In the genomic region with DNA sequence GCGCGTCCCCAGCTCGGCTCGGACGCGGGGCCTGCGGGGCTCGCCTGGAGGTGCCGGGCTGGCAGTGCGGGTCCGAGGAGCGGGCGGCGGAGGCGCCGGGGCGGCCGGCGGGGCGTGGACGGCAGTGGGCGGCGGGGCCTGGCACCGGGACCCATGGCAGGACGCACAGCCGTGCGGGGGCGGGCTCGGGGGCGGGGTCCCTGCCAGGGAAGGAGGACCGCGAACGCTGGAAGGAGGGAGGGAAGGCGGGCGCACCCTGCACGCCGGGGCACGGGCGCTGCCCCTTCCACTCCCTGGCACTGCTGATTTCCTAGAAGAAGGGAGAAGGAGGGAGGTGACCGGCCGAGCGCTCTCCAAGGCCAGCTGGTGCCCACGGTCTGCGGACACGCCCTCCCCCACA, we compare ENCODE assay signal across 7 cellular contexts.
DNase-seq lines count a peak whose midpoint lies in the region; ATAC-seq and TF ChIP-seq lines count a peak whose summit lies in the region.
"Not testable (repeated sequence)": the region's sequence is repeated elsewhere in the genome, so short reads cannot be mapped to it uniquely, and the experiment has no call there.

No MANE protein-coding gene starts in this region.

- not testable (repeated sequence) for H3K18ac ChIP-seq in IMR-90 (ENCODE audit: low read depth, low read length)

- TF ChIP-seq RAD21 in IMR-90 (IDR thresholded peaks at IDR 0.05; ENCODE audit: low read length) = not testable (repeated sequence)

- not testable (repeated sequence) for H3K9me3 Mint-ChIP-seq in activated naive CD4-positive, alpha-beta T cell treated with anti-CD3 and anti-CD28 coated beads, Interleukin-2, amount 50 U/mL, for 72 hours

- H3K36me3 Mint-ChIP-seq in activated naive CD4-positive, alpha-beta T cell treated with anti-CD3 and anti-CD28 coated beads, Interleukin-2, amount 50 U/mL, for 72 hours = not testable (repeated sequence)

- not testable (repeated sequence) for H4K91ac ChIP-seq in IMR-90 (ENCODE audit: insufficient read depth, low read depth, low read length)

- H3K27me3 ChIP-seq in IMR-90 (ENCODE audit: control insufficient read depth, insufficient read depth, low read length) = not testable (repeated sequence)

- not testable (repeated sequence) for H3K9me1 ChIP-seq in IMR-90 (ENCODE audit: insufficient read depth, low read length)

- H2BK5ac ChIP-seq in IMR-90 (ENCODE audit: low read depth, low read length, poor library complexity, severe bottlenecking) = not testable (repeated sequence)

- not testable (repeated sequence) for H3K9ac ChIP-seq in IMR-90 (ENCODE audit: low read depth, low read length)

- H3K79me1 ChIP-seq in IMR-90 (ENCODE audit: low read depth in 1 of 2, low read length in 2 of 2) = not testable (repeated sequence)

- not testable (repeated sequence) for H3K27ac Mint-ChIP-seq in activated naive CD4-positive, alpha-beta T cell treated with anti-CD3 and anti-CD28 coated beads, Interleukin-2, amount 50 U/mL, for 72 hours

- H2AK9ac ChIP-seq in IMR-90 (replicated peaks; ENCODE audit: low read depth, low read length, poor library complexity) = not testable (repeated sequence)

- not testable (repeated sequence) for DNase-seq in IMR-90; activated naive CD4-positive, alpha-beta T cell treated with anti-CD3 and anti-CD28 coated beads, Interleukin-2, amount 50 U/mL, for 72 hours (ENCODE audit: low spot score in 2 of 2); Right ventricle myocardium superior; left lobe of liver (ENCODE audit: low spot score); omental fat pad (ENCODE audit: low spot score)

- no CpG with 5 or more reads among the region's 45 CpGs for WGBS in IMR-90 (ENCODE audit: extremely low coverage in 2 of 2, insufficient read length in 1 of 2), 2 experiments

- not testable (repeated sequence) for BruUV-seq in IMR-90 (replicated peaks; lab: Mats Ljungman, UMichigan)

- intact Hi-C loops in IMR-90 (cut with micrococcal nuclease); Right ventricle myocardium superior (cut with DNase I): not testable (repeated sequence)

- not testable (repeated sequence) for H3K4me3 ChIP-seq in IMR-90 (ENCODE audit: insufficient read depth, low read depth, low read length)

- not testable (repeated sequence) for H4K8ac ChIP-seq in IMR-90 (ENCODE audit: low read depth in 2 of 2, low read length in 2 of 2)

- in situ Hi-C loops in IMR-90 (cut with MboI; ENCODE audit: low sequenced_read_pairs) = not testable (repeated sequence)

- not testable (repeated sequence) for H3K27ac ChIP-seq in IMR-90 (ENCODE audit: insufficient read depth, low read length)

- H3K36me3 ChIP-seq in IMR-90 (ENCODE audit: control insufficient read depth, insufficient read depth, low read length) = not testable (repeated sequence)

- not testable (repeated sequence) for H3K9me3 ChIP-seq in IMR-90 (ENCODE audit: control insufficient read depth, insufficient read depth, low read length)

- not testable (repeated sequence) for H3K4me1 ChIP-seq in IMR-90 (ENCODE audit: control insufficient read depth, insufficient read depth, low read length)

- H3K14ac ChIP-seq in IMR-90 (replicated peaks; ENCODE audit: low read depth, low read length) = not testable (repeated sequence)

- not testable (repeated sequence) for H2BK20ac ChIP-seq in IMR-90 (ENCODE audit: low read depth, low read length)

- not testable (repeated sequence) for H2AK5ac ChIP-seq in IMR-90 (ENCODE audit: low read depth, low read length)

- H3K23ac ChIP-seq in IMR-90 (ENCODE audit: low read depth, low read length) = not testable (repeated sequence)

- not testable (repeated sequence) for H3K4me2 ChIP-seq in IMR-90 (ENCODE audit: low read depth, low read length)

- H2BK15ac ChIP-seq in IMR-90 (ENCODE audit: low read depth, low read length) = not testable (repeated sequence)

- ATAC-seq in GM19035 (IDR thresholded peaks at IDR 0.05; ENCODE audit: unreplicated experiment) (peak; percentile 8), HG02642 (IDR thresholded peaks at IDR 0.05; ENCODE audit: poor library complexity, unreplicated experiment) (peak; percentile 7), IMR-90 (ENCODE audit: low read depth) (peak; percentile 21; the same call in 1 of the 2 replicates), Right ventricle myocardium superior (ENCODE audit: poor library complexity) (peak; percentile 38), left lobe of liver (peak; percentile 73), omental fat pad (ENCODE audit: low FRiP score) (peak; percentile 80)
- peak; percentile 1 to 8 for ATAC-seq in activated naive CD4-positive, alpha-beta T cell treated with anti-CD3 and anti-CD28 coated beads, Interleukin-2, amount 50 U/mL, for 72 hours

- not testable (repeated sequence) for H3K4ac ChIP-seq in IMR-90 (ENCODE audit: low read depth, low read length)

- not testable (repeated sequence) for TF ChIP-seq CTCF in IMR-90 (conservative IDR thresholded peaks at IDR 0.05; ENCODE audit: low read depth, low read length); omental fat pad (IDR thresholded peaks at IDR 0.05)

- dilution Hi-C loops in IMR-90 (cut with HindIII; ENCODE audit: low sequenced_read_pairs, unreplicated experiment) = not testable (repeated sequence)

- not testable (repeated sequence) for H3K56ac ChIP-seq in IMR-90 (ENCODE audit: extremely low read depth, insufficient read depth, low read length)

- CTCF ChIA-PET in IMR-90 (lab: Yijun Ruan, JAX) = not testable (repeated sequence)

- not testable (repeated sequence) for TF ChIP-seq POLR2A in IMR-90 (IDR thresholded peaks at IDR 0.05; ENCODE audit: low read depth, low read length)

- H4K20me1 ChIP-seq in IMR-90 (ENCODE audit: insufficient read depth, low read length) = not testable (repeated sequence)

- H2AFZ ChIP-seq in IMR-90 (replicated peaks; ENCODE audit: low read length, poor library complexity) = not testable (repeated sequence)

- not testable (repeated sequence) for H4K5ac ChIP-seq in IMR-90 (ENCODE audit: low read depth, low read length)

- H2BK120ac ChIP-seq in IMR-90 (ENCODE audit: low read depth, low read length) = not testable (repeated sequence)

- POLR2A ChIA-PET in IMR-90 (lab: Charles Lee; ENCODE audit: unreplicated experiment) = not testable (repeated sequence)

Comparison
In these comparisons a context has a peak if more than half of its experiments do, and no peak if none do; other contexts are left out.
1. ATAC-seq: peak in every context shown above with its lines; median percentile 80 in omental fat pad; 73 in left lobe of liver; 38 in Right ventricle myocardium superior; 21 in IMR-90; 8 in GM19035; 7 in HG02642; 4 in activated naive CD4-positive, alpha-beta T cell treated with anti-CD3 and anti-CD28 coated beads, Interleukin-2, amount 50 U/mL, for 72 hours.